ENCODE assay signal across 1 cellular context in genomic region chr11:62786318-62787004, GRCh38.
A peak's percentile ranks its signal among the peaks of the same experiment; 100 is the strongest.
TF ChIP-seq lines count a peak whose summit lies in the region.

No MANE protein-coding gene starts in this region.

TF ChIP-seq in K562, 482 proteins besides CTCF, POLR2A, EP300 and RAD21 (continued from another document and continues in another):
- peak; percentile 15 for TF ChIP-seq MEIS2 (IDR thresholded peaks at IDR 0.05; ENCODE audit: partially characterized antibody)
- TF ChIP-seq SMC3 (conservative IDR thresholded peaks at IDR 0.05; ENCODE audit: insufficient read depth, low read depth, low read length): peak; percentile 91
- TF ChIP-seq FOXJ3 (CRISPR knock-in tag; IDR thresholded peaks at IDR 0.05): no peak
- TF ChIP-seq BACH1 (tag; IDR thresholded peaks at IDR 0.05): no peak
- TF ChIP-seq ARID1B (IDR thresholded peaks at IDR 0.05): 0 out of 2 replicates have a peak, but pooled peaks have one; percentile 19
- TF ChIP-seq BHLHE40 (IDR thresholded peaks at IDR 0.05; ENCODE audit: low read length): peak; percentile 41; the same call in 1 of the 2 replicates
- TF ChIP-seq NR2C1 (IDR thresholded peaks at IDR 0.05): no peak; the same call in 1 of the 2 replicates
- TF ChIP-seq NR2C1 (tag; IDR thresholded peaks at IDR 0.05): peak; percentile 66
- TF ChIP-seq TFE3 (CRISPR knock-in tag; IDR thresholded peaks at IDR 0.05): no peak
- peak in 1 of 2 experiments; percentile 52; a peak in 1 of 4 replicates for TF ChIP-seq HDAC1 (IDR thresholded peaks at IDR 0.05)
- TF ChIP-seq ZNF830 (CRISPR knock-in tag; IDR thresholded peaks at IDR 0.05): 0 out of 2 replicates have a peak, but pooled peaks have one; percentile 12
- TF ChIP-seq TGIF2 (CRISPR knock-in tag; IDR thresholded peaks at IDR 0.05): no peak
- no peak for TF ChIP-seq ZFP91 (CRISPR knock-in tag; IDR thresholded peaks at IDR 0.05)
- TF ChIP-seq TFAP4 (CRISPR knock-in tag; IDR thresholded peaks at IDR 0.05; ENCODE audit: borderline replicate concordance): peak; percentile 59; the same call in 1 of the 2 replicates
- peak; percentile 1 for TF ChIP-seq ZNF146 (CRISPR knock-in tag; IDR thresholded peaks at IDR 0.05; ENCODE audit: unreplicated experiment)
- no peak for TF ChIP-seq ZEB2 (IDR thresholded peaks at IDR 0.05)
- TF ChIP-seq ZNF785 (CRISPR knock-in tag; IDR thresholded peaks at IDR 0.05): no peak
- TF ChIP-seq, protein P1, sequence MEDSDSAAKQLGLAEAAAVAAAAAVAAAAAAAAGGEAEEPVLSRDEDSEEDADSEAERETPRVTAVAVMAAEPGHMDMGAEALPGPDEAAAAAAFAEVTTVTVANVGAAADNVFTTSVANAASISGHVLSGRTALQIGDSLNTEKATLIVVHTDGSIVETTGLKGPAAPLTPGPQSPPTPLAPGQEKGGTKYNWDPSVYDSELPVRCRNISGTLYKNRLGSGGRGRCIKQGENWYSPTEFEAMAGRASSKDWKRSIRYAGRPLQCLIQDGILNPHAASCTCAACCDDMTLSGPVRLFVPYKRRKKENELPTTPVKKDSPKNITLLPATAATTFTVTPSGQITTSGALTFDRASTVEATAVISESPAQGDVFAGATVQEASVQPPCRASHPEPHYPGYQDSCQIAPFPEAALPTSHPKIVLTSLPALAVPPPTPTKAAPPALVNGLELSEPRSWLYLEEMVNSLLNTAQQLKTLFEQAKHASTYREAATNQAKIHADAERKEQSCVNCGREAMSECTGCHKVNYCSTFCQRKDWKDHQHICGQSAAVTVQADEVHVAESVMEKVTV (CRISPR knock-in tag; IDR thresholded peaks at IDR 0.05): peak; percentile 57; the same call in 1 of the 2 replicates
- peak; percentile 48 for TF ChIP-seq MXI1 (IDR thresholded peaks at IDR 0.05; ENCODE audit: low read depth, low read length)
- TF ChIP-seq HMGN3 (IDR thresholded peaks at IDR 0.05; ENCODE audit: borderline replicate concordance, extremely low read depth, insufficient read length, low read depth, low read length): peak; percentile 52
- TF ChIP-seq, protein P2, sequence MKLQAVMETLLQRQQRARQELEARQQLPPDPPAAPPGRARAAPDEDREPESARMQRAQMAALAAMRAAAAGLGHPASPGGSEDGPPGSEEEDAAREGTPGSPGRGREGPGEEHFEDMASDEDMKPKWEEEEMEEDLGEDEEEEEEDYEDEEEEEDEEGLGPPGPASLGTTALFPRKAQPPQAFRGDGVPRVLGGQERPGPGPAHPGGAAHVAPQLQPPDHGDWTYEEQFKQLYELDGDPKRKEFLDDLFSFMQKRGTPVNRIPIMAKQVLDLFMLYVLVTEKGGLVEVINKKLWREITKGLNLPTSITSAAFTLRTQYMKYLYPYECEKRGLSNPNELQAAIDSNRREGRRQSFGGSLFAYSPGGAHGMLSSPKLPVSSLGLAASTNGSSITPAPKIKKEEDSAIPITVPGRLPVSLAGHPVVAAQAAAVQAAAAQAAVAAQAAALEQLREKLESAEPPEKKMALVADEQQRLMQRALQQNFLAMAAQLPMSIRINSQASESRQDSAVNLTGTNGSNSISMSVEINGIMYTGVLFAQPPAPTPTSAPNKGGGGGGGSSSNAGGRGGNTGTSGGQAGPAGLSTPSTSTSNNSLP (IDR thresholded peaks at IDR 0.05; ENCODE audit: borderline replicate concordance, low read depth, low read length): 0 out of 2 replicates have a peak, but pooled peaks have one; percentile 5
- 0 out of 4 replicates have a peak, but pooled peaks of 1 of the 2 experiments have one; percentile 47 for TF ChIP-seq TBL1XR1 (IDR thresholded peaks at IDR 0.05; ENCODE audit: low read length in 2 of 2)
- TF ChIP-seq CTCFL (IDR thresholded peaks at IDR 0.05; ENCODE audit: borderline replicate concordance, insufficient read depth, low read depth, low read length, poor library complexity, severe bottlenecking): peak; percentile 93
- TF ChIP-seq, protein P3, sequence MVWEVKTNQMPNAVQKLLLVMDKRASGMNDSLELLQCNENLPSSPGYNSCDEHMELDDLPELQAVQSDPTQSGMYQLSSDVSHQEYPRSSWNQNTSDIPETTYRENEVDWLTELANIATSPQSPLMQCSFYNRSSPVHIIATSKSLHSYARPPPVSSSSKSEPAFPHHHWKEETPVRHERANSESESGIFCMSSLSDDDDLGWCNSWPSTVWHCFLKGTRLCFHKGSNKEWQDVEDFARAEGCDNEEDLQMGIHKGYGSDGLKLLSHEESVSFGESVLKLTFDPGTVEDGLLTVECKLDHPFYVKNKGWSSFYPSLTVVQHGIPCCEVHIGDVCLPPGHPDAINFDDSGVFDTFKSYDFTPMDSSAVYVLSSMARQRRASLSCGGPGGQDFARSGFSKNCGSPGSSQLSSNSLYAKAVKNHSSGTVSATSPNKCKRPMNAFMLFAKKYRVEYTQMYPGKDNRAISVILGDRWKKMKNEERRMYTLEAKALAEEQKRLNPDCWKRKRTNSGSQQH (CRISPR knock-in tag; IDR thresholded peaks at IDR 0.05): no peak
- peak; percentile 47 for TF ChIP-seq TBP (optimal IDR thresholded peaks at IDR 0.05; ENCODE audit: low read depth, low read length)
- no peak for TF ChIP-seq ZFP36 (IDR thresholded peaks at IDR 0.05; ENCODE audit: low read depth, low read length, partially characterized antibody)
- TF ChIP-seq, protein P4, sequence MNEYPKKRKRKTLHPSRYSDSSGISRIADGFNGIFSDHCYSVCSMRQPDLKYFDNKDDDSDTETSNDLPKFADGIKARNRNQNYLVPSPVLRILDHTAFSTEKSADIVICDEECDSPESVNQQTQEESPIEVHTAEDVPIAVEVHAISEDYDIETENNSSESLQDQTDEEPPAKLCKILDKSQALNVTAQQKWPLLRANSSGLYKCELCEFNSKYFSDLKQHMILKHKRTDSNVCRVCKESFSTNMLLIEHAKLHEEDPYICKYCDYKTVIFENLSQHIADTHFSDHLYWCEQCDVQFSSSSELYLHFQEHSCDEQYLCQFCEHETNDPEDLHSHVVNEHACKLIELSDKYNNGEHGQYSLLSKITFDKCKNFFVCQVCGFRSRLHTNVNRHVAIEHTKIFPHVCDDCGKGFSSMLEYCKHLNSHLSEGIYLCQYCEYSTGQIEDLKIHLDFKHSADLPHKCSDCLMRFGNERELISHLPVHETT (CRISPR knock-in tag; conservative IDR thresholded peaks at IDR 0.05 in 1 of 2, IDR thresholded peaks at IDR 0.05 in 1 of 2): peak in 1 of 2 experiments; percentile 82; a peak in 2 of 4 replicates
- peak; percentile 88 for TF ChIP-seq U2AF1 (optimal IDR thresholded peaks at IDR 0.05; ENCODE audit: low read depth, low read length)
- peak; percentile 87 for TF ChIP-seq HNRNPLL (IDR thresholded peaks at IDR 0.05; ENCODE audit: low read depth, low read length, poor library complexity, severe bottlenecking)
- TF ChIP-seq HDAC6 (IDR thresholded peaks at IDR 0.05; ENCODE audit: low read depth, low read length): peak; percentile 27; the same call in 1 of the 2 replicates
- peak; percentile 94 for TF ChIP-seq XRCC5 (IDR thresholded peaks at IDR 0.05; ENCODE audit: low read depth, low read length)
- no peak for TF ChIP-seq ASH1L (IDR thresholded peaks at IDR 0.05; ENCODE audit: borderline replicate concordance, low read depth, partially characterized antibody)
- peak; percentile 84; the same call in 1 of the 2 replicates for TF ChIP-seq ZNF592 (IDR thresholded peaks at IDR 0.05)
- peak in 2 of 3 experiments; percentile 65 to 78 for TF ChIP-seq YY1 (IDR thresholded peaks at IDR 0.05; ENCODE audit: borderline replicate concordance in 1 of 3, control insufficient read depth in 1 of 3, extremely low read depth in 1 of 3, insufficient read depth in 3 of 3, insufficient read length in 1 of 3, insufficient replicate concordance in 2 of 3, low read depth in 1 of 3, low read length in 2 of 3)
- TF ChIP-seq SOX6 (IDR thresholded peaks at IDR 0.05): 0 out of 2 replicates have a peak, but pooled peaks have one; percentile 18
- peak; percentile 76; the same call in 1 of the 2 replicates for TF ChIP-seq LCOR (CRISPR knock-in tag; IDR thresholded peaks at IDR 0.05)
- no peak for TF ChIP-seq ZNF121 (CRISPR knock-in tag; conservative IDR thresholded peaks at IDR 0.05)
- peak; percentile 93; the same call in 1 of the 2 replicates for TF ChIP-seq HMGXB4 (CRISPR knock-in tag; IDR thresholded peaks at IDR 0.05)
- TF ChIP-seq SIN3A (IDR thresholded peaks at IDR 0.05; ENCODE audit: borderline replicate concordance in 2 of 2, control insufficient read depth in 1 of 2, low read depth in 2 of 2, low read length in 2 of 2): peak in 1 of 2 experiments; percentile 36; a peak in 2 of 4 replicates
- TF ChIP-seq PHF20 (IDR thresholded peaks at IDR 0.05; ENCODE audit: partially characterized antibody): peak; percentile 15
- TF ChIP-seq PHB (CRISPR knock-in tag; IDR thresholded peaks at IDR 0.05): peak; percentile 57; the same call in 1 of the 2 replicates
- peak; percentile 53; the same call in 1 of the 2 replicates for TF ChIP-seq PHF21A (IDR thresholded peaks at IDR 0.05; ENCODE audit: borderline replicate concordance, low read depth)
